ENCODE assay signal across 34 cellular contexts in the genomic region with DNA sequence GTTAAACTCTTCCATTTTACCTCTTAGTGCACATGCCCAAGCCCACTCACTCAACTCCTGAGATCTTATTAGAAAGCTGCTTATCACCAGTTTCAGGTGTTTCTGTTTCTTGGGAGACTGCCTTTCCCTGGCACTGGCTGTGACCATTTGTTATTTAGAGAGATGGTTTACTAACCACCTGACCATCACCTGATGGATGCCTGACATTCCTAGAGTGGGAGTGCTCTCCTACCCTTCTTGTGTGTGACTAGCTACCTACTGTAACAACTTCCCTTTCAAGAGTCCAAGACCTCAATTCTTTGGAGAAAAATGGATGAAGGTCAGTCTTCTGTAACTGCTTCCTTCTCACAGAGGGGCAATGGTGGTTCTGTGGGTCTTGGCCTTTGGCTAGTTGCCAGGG.
DNase-seq lines count a peak whose midpoint lies in the region; ATAC-seq and TF ChIP-seq lines count a peak whose summit lies in the region.
"Had no signal": no experiment of that assay in that cellular context is flagged by ENCODE, and none has a peak within 500 bp of the region (broad histone marks: within the 10 kb centered on the region; RNA-seq: fewer than 3 reads in every experiment).

No MANE protein-coding gene starts in this region.

- no peak overlapping the region for H3K27ac Mint-ChIP-seq in activated CD4-positive, alpha-beta memory T cell treated with anti-CD3 and anti-CD28 coated beads, Interleukin-2, amount 10 ng/mL, durations not matched to agents 7 days and 5 days
- H3K27ac Mint-ChIP-seq: activated CD4-positive, alpha-beta T cell treated with anti-CD3 and anti-CD28 coated beads, Interleukin-2, amount 10 ng/mL, durations not matched to agents 7 days and 5 days; activated naive CD8-positive, alpha-beta T cell treated with anti-CD3 and anti-CD28 coated beads for 36 hours; neural progenitor cell; stimulated activated naive CD8-positive, alpha-beta T cell treated with anti-CD3 and anti-CD28 coated beads, Interleukin-15, Interleukin-2, amounts not matched to agents 100 ng/mL and 50 ng/mL, for 24 hours had no signal

- intact Hi-C loops in upper lobe of right lung (cut with DNase I): no loop called here

- H3K27me3 Mint-ChIP-seq in activated CD4-positive, alpha-beta memory T cell treated with anti-CD3 and anti-CD28 coated beads, Interleukin-2, amount 10 ng/mL, durations not matched to agents 7 days and 5 days: no peaks in the 10 kb centered on the region
- H3K27me3 Mint-ChIP-seq: activated CD4-positive, alpha-beta T cell treated with anti-CD3 and anti-CD28 coated beads, Interleukin-2, amount 10 ng/mL, durations not matched to agents 7 days and 5 days; activated naive CD8-positive, alpha-beta T cell treated with anti-CD3 and anti-CD28 coated beads for 36 hours; stimulated activated naive CD8-positive, alpha-beta T cell treated with anti-CD3 and anti-CD28 coated beads, Interleukin-15, Interleukin-2, amounts not matched to agents 100 ng/mL and 50 ng/mL, for 24 hours had no signal

- peak; percentile 28 for DNase-seq in LoVo (ENCODE audit: low spot score)
- DNase-seq in epithelial cell of esophagus (ENCODE audit: low read depth): peak; percentile 44
- peak; percentile 75 for DNase-seq in kidney tubule cell (ENCODE audit: low spot score)
- DNase-seq in upper lobe of right lung: no peak
- DNase-seq in activated CD4-positive, alpha-beta memory T cell treated with anti-CD3 and anti-CD28 coated beads, Interleukin-2, amount 10 ng/mL, durations not matched to agents 7 days and 5 days: no peak
- no peak for DNase-seq in HuH-7.5 (ENCODE audit: low spot score)
- DNase-seq: activated CD4-positive, alpha-beta T cell treated with anti-CD3 and anti-CD28 coated beads, Interleukin-2, amount 10 ng/mL, durations not matched to agents 7 days and 5 days; activated effector memory CD4-positive, alpha-beta T cell treated with anti-CD3 and anti-CD28 coated beads, Interleukin-2, amount 50 U/mL, for 16 hours; activated naive CD8-positive, alpha-beta T cell treated with anti-CD3 and anti-CD28 coated beads for 36 hours; activated T-cell treated with anti-CD3 and anti-CD28 coated beads, Interleukin-2, amount 50 U/mL, for 1 hour; aorta; colonic mucosa; DMS53; effector CD4-positive, alpha-beta T cell; foreskin fibroblast; HCEC 1CT; head of caudate nucleus; left cardiac atrium; mesenchymal stem cell; NCI-H1105; NCI-H187 treated with DMSO at 0.1 percent for 48 hours; NCI-H2171; NCI-H510A; pancreas; stimulated activated CD4-positive, alpha-beta T cell treated with anti-CD3 and anti-CD28 coated beads, Interleukin-2, amount 100 ng/mL, for 24 hours; T1000; WERI-Rb-1 had no signal

- no peaks in the 10 kb centered on the region for H3K9me3 ChIP-seq in upper lobe of right lung
- H3K9me3 ChIP-seq: BLaER1, colonic mucosa, pancreas, right atrium auricular region, SJSA1 had no signal

- H3K4me1 ChIP-seq in upper lobe of right lung: no peaks in the 10 kb centered on the region
- H3K4me1 ChIP-seq: BLaER1, colonic mucosa, neural progenitor cell, pancreas, right atrium auricular region, SJSA1 had no signal

- TF ChIP-seq CTCF in epithelial cell of esophagus (IDR thresholded peaks at IDR 0.05; ENCODE audit: insufficient read depth, low read depth, low read length, missing control alignments): no peak
- no peak for TF ChIP-seq CTCF in upper lobe of right lung (IDR thresholded peaks at IDR 0.05)

- no peak overlapping the region for H3K27ac ChIP-seq in upper lobe of right lung
- H3K27ac ChIP-seq: BLaER1, colonic mucosa, neural progenitor cell, pancreas, right atrium auricular region, SJSA1, WERI-Rb-1 had no signal

- peaks cover 7% of the 10 kb centered on the region for H3K9me3 Mint-ChIP-seq in activated CD4-positive, alpha-beta memory T cell treated with anti-CD3 and anti-CD28 coated beads, Interleukin-2, amount 10 ng/mL, durations not matched to agents 7 days and 5 days
- H3K9me3 Mint-ChIP-seq: neural progenitor cell had no signal

- no peaks in the 10 kb centered on the region for H3K27me3 ChIP-seq in upper lobe of right lung
- H3K27me3 ChIP-seq: BLaER1, colonic mucosa, neural progenitor cell, pancreas, right atrium auricular region, SJSA1 had no signal

- CTCF ChIA-PET in activated CD4-positive, alpha-beta memory T cell treated with anti-CD3 and anti-CD28 coated beads, Interleukin-2, amount 10 ng/mL, durations not matched to agents 7 days and 5 days (lab: Charles Lee): no interaction called here

- no peaks in the 10 kb centered on the region for H3K36me3 ChIP-seq in upper lobe of right lung
- H3K36me3 ChIP-seq: BLaER1, colonic mucosa, neural progenitor cell, pancreas, right atrium auricular region, SJSA1, WERI-Rb-1 had no signal

- no peak overlapping the region for H3K4me3 ChIP-seq in epithelial cell of esophagus (ENCODE audit: low read length)
- no peak overlapping the region for H3K4me3 ChIP-seq in upper lobe of right lung
- H3K4me3 ChIP-seq: BLaER1, colonic mucosa, neural progenitor cell, pancreas, right atrium auricular region, SJSA1 had no signal

- no peak overlapping the region for H3K4me3 Mint-ChIP-seq in activated CD4-positive, alpha-beta memory T cell treated with anti-CD3 and anti-CD28 coated beads, Interleukin-2, amount 10 ng/mL, durations not matched to agents 7 days and 5 days
- H3K4me3 Mint-ChIP-seq: activated CD4-positive, alpha-beta T cell treated with anti-CD3 and anti-CD28 coated beads, Interleukin-2, amount 10 ng/mL, durations not matched to agents 7 days and 5 days; activated naive CD8-positive, alpha-beta T cell treated with anti-CD3 and anti-CD28 coated beads for 36 hours; neural progenitor cell; stimulated activated naive CD8-positive, alpha-beta T cell treated with anti-CD3 and anti-CD28 coated beads, Interleukin-15, Interleukin-2, amounts not matched to agents 100 ng/mL and 50 ng/mL, for 24 hours had no signal

- no peaks in the 10 kb centered on the region for H3K4me1 Mint-ChIP-seq in activated CD4-positive, alpha-beta memory T cell treated with anti-CD3 and anti-CD28 coated beads, Interleukin-2, amount 10 ng/mL, durations not matched to agents 7 days and 5 days
- H3K4me1 Mint-ChIP-seq: activated CD4-positive, alpha-beta T cell treated with anti-CD3 and anti-CD28 coated beads, Interleukin-2, amount 10 ng/mL, durations not matched to agents 7 days and 5 days; activated naive CD8-positive, alpha-beta T cell treated with anti-CD3 and anti-CD28 coated beads for 36 hours; neural progenitor cell had no signal

- ATAC-seq in upper lobe of right lung: peak; percentile 78
- ATAC-seq in GM21737 (IDR thresholded peaks at IDR 0.05; ENCODE audit: unreplicated experiment): no peak
- ATAC-seq: esophagus mucosa, left cardiac atrium had no signal

- H3K36me3 Mint-ChIP-seq in activated CD4-positive, alpha-beta memory T cell treated with anti-CD3 and anti-CD28 coated beads, Interleukin-2, amount 10 ng/mL, durations not matched to agents 7 days and 5 days (ENCODE audit: low read depth): no peaks in the 10 kb centered on the region
- H3K36me3 Mint-ChIP-seq: activated naive CD8-positive, alpha-beta T cell treated with anti-CD3 and anti-CD28 coated beads for 36 hours; neural progenitor cell had no signal

- POLR2A ChIA-PET in activated CD4-positive, alpha-beta memory T cell treated with anti-CD3 and anti-CD28 coated beads, Interleukin-2, amount 10 ng/mL, durations not matched to agents 7 days and 5 days (lab: Charles Lee): no interaction called here

Comparison
In these comparisons a context has a peak if more than half of its experiments do, and no peak if none do; other contexts are left out.
1. DNase-seq: peak in LoVo (single experiment), epithelial cell of esophagus (single experiment) and kidney tubule cell (single experiment); none in upper lobe of right lung (single experiment), activated CD4-positive, alpha-beta memory T cell treated with anti-CD3 and anti-CD28 coated beads, Interleukin-2, amount 10 ng/mL, durations not matched to agents 7 days and 5 days (single experiment) and HuH-7.5 (single experiment).